Comparison of ENCODE assay signal across 8 cellular contexts in genomic region chr20:46400253-46400652, GRCh38. TPM values are rescaled to one million over a fixed set of nuclear protein-coding genes. Genes with fewer than 3 reads are reported as not detected.
DNase-seq lines count a peak whose midpoint lies in the region; ATAC-seq and TF ChIP-seq lines count a peak whose summit lies in the region.

No MANE protein-coding gene starts in this region.

- H3K36me3 ChIP-seq in cardiac muscle cell (no peaks in the 10 kb centered on the region), skeletal muscle tissue (ENCODE audit: control insufficient read depth in 3 of 3, insufficient read depth in 3 of 3, low read length in 3 of 3) (peaks cover 0 to 9% (median 6%) of the 10 kb centered on the region in 3 donors)

- H3K27ac ChIP-seq in cardiac muscle cell: peak overlapping the region; percentile 44
- peak overlapping the region; percentile 84 for H3K27ac ChIP-seq in skeletal muscle tissue (ENCODE audit: low read depth, low read length)

- H3K4me1 Mint-ChIP-seq in activated CD4-positive, alpha-beta memory T cell treated with anti-CD3 and anti-CD28 coated beads for 36 hours (ENCODE audit: low read depth): peaks cover 69% of the 10 kb centered on the region

- H3K9ac ChIP-seq in skeletal muscle tissue (ENCODE audit: low read depth in 1 of 3, low read length in 3 of 3): peak overlapping the region; percentile 48 to 62 (median 55)

- POLR2A ChIA-PET in activated CD4-positive, alpha-beta memory T cell treated with anti-CD3 and anti-CD28 coated beads for 36 hours (lab: Charles Lee): interaction anchor here (0.9 kb wide), 1 partner anchor 36 kb away, joined by 3 read pairs; no protein-coding TSS in a partner anchor

- H3K27me3 ChIP-seq in cardiac muscle cell (peaks cover 10% of the 10 kb centered on the region), skeletal muscle tissue (ENCODE audit: control insufficient read depth in 3 of 3, insufficient read depth in 3 of 3, low read length in 3 of 3) (no peaks in the 10 kb centered on the region)

- peak overlapping the region; percentile 85 for H3K27ac Mint-ChIP-seq in activated CD4-positive, alpha-beta memory T cell treated with anti-CD3 and anti-CD28 coated beads for 36 hours

- H3K4me1 ChIP-seq in cardiac muscle cell (ENCODE audit: low read depth): peaks cover 31% of the 10 kb centered on the region
- peaks cover 52 to 64% (median 53%) of the 10 kb centered on the region in 3 donors for H3K4me1 ChIP-seq in skeletal muscle tissue (ENCODE audit: control insufficient read depth in 3 of 3, insufficient read depth in 3 of 3, low read length in 3 of 3)

- no peaks in the 10 kb centered on the region for H3K9me3 ChIP-seq in cardiac muscle cell (ENCODE audit: low read depth)
- no peaks in the 10 kb centered on the region for H3K9me3 ChIP-seq in skeletal muscle tissue (ENCODE audit: control insufficient read depth in 3 of 3, low read length in 3 of 3)

- H3K9me3 Mint-ChIP-seq in activated CD4-positive, alpha-beta memory T cell treated with anti-CD3 and anti-CD28 coated beads for 36 hours: no peaks in the 10 kb centered on the region

- intact Hi-C loops in activated CD4-positive, alpha-beta memory T cell treated with anti-CD3 and anti-CD28 coated beads for 36 hours (cut with micrococcal nuclease): loop anchor here (2.0 kb wide), 1 partner anchor 113 kb away; the partner anchor contains the start of gene ZNF334

- no peak for TF ChIP-seq CTCF in HFF-Myc (IDR thresholded peaks at IDR 0.05; ENCODE audit: low read depth, low read length, missing control alignments)
- no peak for TF ChIP-seq CTCF in cardiac muscle cell (IDR thresholded peaks at IDR 0.05; ENCODE audit: low read depth, low read length)

- CTCF ChIA-PET in activated CD4-positive, alpha-beta memory T cell treated with anti-CD3 and anti-CD28 coated beads for 36 hours (lab: Charles Lee): interaction anchor here (1.0 to 1.4 kb wide), 2 partner anchors 12 to 35 kb away, joined by 3 read pairs; no protein-coding TSS in a partner anchor

- peak; percentile 11 for DNase-seq in HFF-Myc (ENCODE audit: extremely low read depth, low read depth)
- DNase-seq in activated CD4-positive, alpha-beta memory T cell treated with anti-CD3 and anti-CD28 coated beads for 36 hours: no peak
- peak; percentile 37 to 90 for DNase-seq in cardiac muscle cell (ENCODE audit: low read depth in 1 of 2, low spot score in 1 of 2)
- DNase-seq in T-helper 9 cell: no peak
- DNase-seq in COLO668 (lab: John Stamatoyannopoulos, UW; ENCODE audit: unreplicated experiment): no peak
- DNase-seq in activated CD8-positive, alpha-beta memory T cell treated with anti-CD3 and anti-CD28 coated beads, Interleukin-2, amount 50 U/mL, for 4 hours: no peak

- peak overlapping the region; percentile 54 for H3K4me3 Mint-ChIP-seq in activated CD4-positive, alpha-beta memory T cell treated with anti-CD3 and anti-CD28 coated beads for 36 hours

- H3K4me3 ChIP-seq in HFF-Myc (replicated peaks; ENCODE audit: low read depth, low read length) (peak overlapping the region; percentile 20; the same call in 1 of the 2 replicates), cardiac muscle cell (no peak overlapping the region), skeletal muscle tissue (ENCODE audit: low read length in 3 of 3) (peak overlapping the region; percentile 45 to 57 (median 49))

- H3K27me3 Mint-ChIP-seq in activated CD4-positive, alpha-beta memory T cell treated with anti-CD3 and anti-CD28 coated beads for 36 hours: no peaks in the 10 kb centered on the region

- ATAC-seq in GM21423 (IDR thresholded peaks at IDR 0.05; ENCODE audit: unreplicated experiment): no peak

- peaks cover 12% of the 10 kb centered on the region for H3K36me3 Mint-ChIP-seq in activated CD4-positive, alpha-beta memory T cell treated with anti-CD3 and anti-CD28 coated beads for 36 hours

RNA-seq across cellular contexts. Expression of gene ELMO2, which starts 6.2 kb away (rescaled TPM):
- total RNA-seq in activated CD4-positive, alpha-beta memory T cell treated with anti-CD3 and anti-CD28 coated beads for 36 hours: 10 to 100 TPM; 57.4 to 64.1 TPM
- total RNA-seq in cardiac muscle cell (35.7 and 38.0 TPM in 2 replicates), skeletal muscle tissue (24.5 TPM)
- 38.3 and 38.7 TPM in 2 replicates for polyA plus RNA-seq in cardiac muscle cell

Comparison
In these comparisons a context has a peak if more than half of its experiments do, and no peak if none do; other contexts are left out.
1. DNase-seq: peak in HFF-Myc (single experiment) and cardiac muscle cell (2 of 2); none in activated CD4-positive, alpha-beta memory T cell treated with anti-CD3 and anti-CD28 coated beads for 36 hours (single experiment), T-helper 9 cell (single experiment), COLO668 (single experiment) and activated CD8-positive, alpha-beta memory T cell treated with anti-CD3 and anti-CD28 coated beads, Interleukin-2, amount 50 U/mL, for 4 hours (single experiment).